In the genomic region with DNA sequence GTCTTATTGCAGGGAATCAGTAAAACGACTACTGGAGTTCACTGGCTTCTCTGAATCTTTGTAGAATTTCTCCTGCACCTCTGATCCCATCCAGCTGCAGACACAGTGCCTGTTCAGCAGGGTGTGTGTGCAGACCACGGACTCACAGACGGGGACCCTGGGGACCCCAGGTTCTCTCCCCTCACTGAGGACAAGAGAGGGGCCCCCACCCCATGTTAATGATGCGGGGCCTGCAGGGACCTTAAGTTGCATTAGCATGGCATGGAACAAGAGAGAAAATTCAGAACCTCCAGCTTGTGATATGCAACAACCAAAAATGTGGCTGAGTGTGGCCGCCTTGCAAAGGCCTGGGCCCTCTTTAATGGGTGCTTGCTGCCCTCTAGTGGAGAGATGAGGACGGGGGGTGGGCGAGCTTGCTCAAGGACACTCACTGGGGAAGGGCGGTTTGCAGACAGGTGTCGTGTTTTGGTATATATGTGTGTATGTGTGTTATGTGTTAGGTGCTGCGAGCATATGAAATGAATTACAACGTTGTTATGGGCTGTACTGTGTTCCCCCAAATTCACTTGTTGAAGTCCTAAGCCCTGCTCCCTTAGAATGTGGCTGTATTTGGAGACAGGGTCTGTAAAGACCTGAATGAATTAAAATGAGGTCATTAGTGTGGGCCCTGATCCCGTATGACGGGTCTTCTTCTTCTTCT, we compare ENCODE assay signal across 8 cellular contexts.
A peak's percentile ranks its signal among the peaks of the same experiment; 100 is the strongest.
DNase-seq lines count a peak whose midpoint lies in the region; ATAC-seq and TF ChIP-seq lines count a peak whose summit lies in the region.

No MANE protein-coding gene starts in this region.

- no peak overlapping the region for H3K4me3 ChIP-seq in lung

- no peaks in the 10 kb centered on the region for H3K36me3 ChIP-seq in lung (ENCODE audit: control insufficient read depth in 2 of 2, insufficient read depth in 2 of 2, low read length in 2 of 2)

- WGBS in lung, 2 donors, result 18 to 25% methylated on average over 13 of the region's 13 CpGs

- DNase-seq in AG20443 (ENCODE audit: low spot score) (peak; percentile 95), H4 (ENCODE audit: low spot score) (peak; percentile 48), NCI-H460 (ENCODE audit: extremely low read depth, low read depth) (peak; percentile 55), dermis microvascular lymphatic vessel endothelial cell (ENCODE audit: low read depth in 2 of 2) (peak; percentile 71 to 83), lung (ENCODE audit: low spot score) (peak; percentile 86)
- DNase-seq in activated CD4-positive, alpha-beta T cell treated with anti-CD3 and anti-CD28 coated beads, Interleukin-2, amount 50 U/mL, for 24 hours (ENCODE audit: low read depth in 1 of 2, low spot score in 1 of 2), result peak; percentile 82 to 88
- peak; percentile 80 for DNase-seq in stimulated activated CD8-positive, alpha-beta memory T cell treated with anti-CD3 and anti-CD28 coated beads, Interleukin-12 subunit alpha, Interleukin-12 subunit beta, amount 100 ng/mL, for 1 hour (ENCODE audit: low read depth)

- ATAC-seq in lung (ENCODE audit: insufficient read depth, low FRiP score), result peak; percentile 76
- ATAC-seq in GM18870 (IDR thresholded peaks at IDR 0.05; ENCODE audit: unreplicated experiment), result no peak

- H3K4me1 ChIP-seq in lung (ENCODE audit: control insufficient read depth in 2 of 2, insufficient read depth in 2 of 2, low read length in 2 of 2), result no peaks in the 10 kb centered on the region

- H3K27me3 ChIP-seq in lung (ENCODE audit: control insufficient read depth, insufficient read depth), result no peaks in the 10 kb centered on the region

- peak; percentile 79 for TF ChIP-seq CTCF in lung (IDR thresholded peaks at IDR 0.05; ENCODE audit: control extremely low read depth, extremely low read depth)

- no peak overlapping the region for H3K27ac ChIP-seq in lung (ENCODE audit: low read depth in 1 of 2, low read length in 1 of 2)

- no peaks in the 10 kb centered on the region for H3K9me3 ChIP-seq in lung (ENCODE audit: control insufficient read depth in 2 of 2, insufficient read depth in 1 of 2, low read length in 1 of 2)
